Comparison of ENCODE assay signal across 8 cellular contexts in the genomic region with DNA sequence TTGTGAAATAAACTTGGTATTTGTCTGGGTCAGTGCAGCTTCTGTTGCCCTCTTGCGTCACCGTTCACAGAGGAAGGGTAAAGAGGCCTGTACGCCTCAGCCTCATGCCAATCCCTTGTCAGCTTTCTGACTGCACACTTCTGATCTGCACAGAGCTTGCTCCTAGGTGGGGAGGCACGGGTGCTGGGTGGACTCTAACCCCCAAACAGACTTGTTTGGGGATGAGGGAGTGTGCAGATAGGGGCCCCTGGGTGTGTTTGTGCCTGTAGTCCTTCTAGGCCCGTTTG. TPM values are rescaled to one million over a fixed set of nuclear protein-coding genes. Genes with fewer than 3 reads are reported as not detected.
A peak's percentile ranks its signal among the peaks of the same experiment; 100 is the strongest.
DNase-seq lines count a peak whose midpoint lies in the region; ATAC-seq and TF ChIP-seq lines count a peak whose summit lies in the region.

No MANE protein-coding gene starts in this region.

- H3K36me3 Mint-ChIP-seq in CD8-positive, alpha-beta T cell = peaks cover 40% of the 10 kb centered on the region
- peaks cover 16% of the 10 kb centered on the region for H3K36me3 Mint-ChIP-seq in neural progenitor cell

- no peak overlapping the region for H3K27ac ChIP-seq in CD8-positive, alpha-beta T cell (ENCODE audit: low read depth, low read length)
- H3K27ac ChIP-seq in neural progenitor cell = no peak overlapping the region

- no peak overlapping the region for H2AFZ ChIP-seq in neural progenitor cell (replicated peaks)

- H3K27ac Mint-ChIP-seq in CD8-positive, alpha-beta T cell = no peak overlapping the region
- H3K27ac Mint-ChIP-seq in neural progenitor cell = no peak overlapping the region

- peaks cover 36% of the 10 kb centered on the region for H4K20me1 ChIP-seq in neural progenitor cell (ENCODE audit: low read depth)

- ATAC-seq in CD8-positive, alpha-beta T cell = no peak
- no peak for ATAC-seq in HG03159 (IDR thresholded peaks at IDR 0.05; ENCODE audit: unreplicated experiment)
- ATAC-seq in HG03469 (IDR thresholded peaks at IDR 0.05; ENCODE audit: unreplicated experiment) = no peak

- H3F3A ChIP-seq in neural progenitor cell (ENCODE audit: low read depth) = peaks cover 43% of the 10 kb centered on the region

- no peaks in the 10 kb centered on the region for H3K9me3 ChIP-seq in CD8-positive, alpha-beta T cell (ENCODE audit: low read length)
- no peaks in the 10 kb centered on the region for H3K9me3 ChIP-seq in neural progenitor cell (ENCODE audit: low read depth)

- H3K9me3 Mint-ChIP-seq in CD8-positive, alpha-beta T cell = no peaks in the 10 kb centered on the region
- no peaks in the 10 kb centered on the region for H3K9me3 Mint-ChIP-seq in neural progenitor cell

- H3K4me2 ChIP-seq in neural progenitor cell = peak overlapping the region; percentile 99

- H3K4me3 ChIP-seq in CD8-positive, alpha-beta T cell (ENCODE audit: low read depth, low read length) = no peak overlapping the region
- H3K4me3 ChIP-seq in choroid plexus epithelial cell (ENCODE audit: low read depth, low read length) = peak overlapping the region; percentile 66
- peak overlapping the region; percentile 91 for H3K4me3 ChIP-seq in neural progenitor cell

- H3K36me3 ChIP-seq in CD8-positive, alpha-beta T cell (ENCODE audit: insufficient read depth, low read length) = peaks cover 18% of the 10 kb centered on the region
- H3K36me3 ChIP-seq in neural progenitor cell = no peaks in the 10 kb centered on the region

- CTCF ChIA-PET in CD8-positive, alpha-beta T cell (lab: Charles Lee) = interaction anchor here (1.0 to 1.7 kb wide), 2 partner anchors 12 to 33 kb away, joined by 4 to 5 read pairs; a partner anchor contains a TSS

- no peak for DNase-seq in CD8-positive, alpha-beta T cell
- peak; percentile 32 for DNase-seq in MV-4-11 (lab: John Stamatoyannopoulos, UW)
- DNase-seq in choroid plexus epithelial cell (ENCODE audit: low read depth) = no peak
- DNase-seq in neural progenitor cell (ENCODE audit: low spot score) = no peak
- no peak for DNase-seq in GDM1 (lab: John Stamatoyannopoulos, UW)
- DNase-seq in NCI-H187 (lab: John Stamatoyannopoulos, UW) = no peak

- peaks cover 34% of the 10 kb centered on the region for H3K79me2 ChIP-seq in neural progenitor cell (ENCODE audit: low read depth)

- H3K4me1 Mint-ChIP-seq in CD8-positive, alpha-beta T cell (ENCODE audit: low read depth) = peaks cover 53% of the 10 kb centered on the region
- H3K4me1 Mint-ChIP-seq in neural progenitor cell = peaks cover 54% of the 10 kb centered on the region

- POLR2A ChIA-PET in CD8-positive, alpha-beta T cell (lab: Charles Lee) = no interaction called here

- H3K27me3 Mint-ChIP-seq in CD8-positive, alpha-beta T cell (ENCODE audit: low read depth) = peaks cover 13% of the 10 kb centered on the region
- peaks cover 4% of the 10 kb centered on the region for H3K27me3 Mint-ChIP-seq in neural progenitor cell (ENCODE audit: insufficient read depth, low read depth)

- peaks cover 30% of the 10 kb centered on the region for H3K4me1 ChIP-seq in CD8-positive, alpha-beta T cell (ENCODE audit: insufficient read depth, low read length)
- peaks cover 8% of the 10 kb centered on the region for H3K4me1 ChIP-seq in neural progenitor cell

- no peak overlapping the region for H3K9ac ChIP-seq in neural progenitor cell

- peak overlapping the region; percentile 79 for H3K4me3 Mint-ChIP-seq in CD8-positive, alpha-beta T cell
- H3K4me3 Mint-ChIP-seq in neural progenitor cell = peak overlapping the region; percentile 97

- intact Hi-C loops in CD8-positive, alpha-beta T cell (cut with DNase I, micrococcal nuclease) = loop anchor here (5.0 to 10.0 kb wide), 5 partner anchors 234 to 1643 kb away; a partner anchor contains a TSS

- no peak for TF ChIP-seq CTCF in CD8-positive, alpha-beta T cell (IDR thresholded peaks at IDR 0.05)
- TF ChIP-seq CTCF in choroid plexus epithelial cell (conservative IDR thresholded peaks at IDR 0.05; ENCODE audit: low read depth, low read length) (no peak), neural progenitor cell (IDR thresholded peaks at IDR 0.05) (no peak)

- no peaks in the 10 kb centered on the region for H3K27me3 ChIP-seq in CD8-positive, alpha-beta T cell (ENCODE audit: insufficient read depth, low read length)
- no peaks in the 10 kb centered on the region for H3K27me3 ChIP-seq in neural progenitor cell

RNA-seq across cellular contexts. Expression of a gene that starts 0.8 kb away (rescaled TPM):
- total RNA-seq in CD8-positive, alpha-beta T cell = under 1 TPM; 0.42 to 0.71 TPM
- total RNA-seq in neural progenitor cell (ENCODE audit: low replicate concordance) = 23.7 and 96.3 TPM in 2 replicates

RNA-seq across cellular contexts. Expression of a gene that starts 3.4 kb away (rescaled TPM):
- total RNA-seq in CD8-positive, alpha-beta T cell = 10 to 100 TPM; 52.0 to 56.3 TPM
- 39.2 and 71.2 TPM in 2 replicates for total RNA-seq in neural progenitor cell (ENCODE audit: low replicate concordance)

RNA-seq across cellular contexts. Expression of a gene that starts 8.4 kb away (rescaled TPM):
- total RNA-seq in CD8-positive, alpha-beta T cell = 10 to 100 TPM; 14.8 to 15.7 TPM
- 9.5 and 20.0 TPM in 2 replicates for total RNA-seq in neural progenitor cell (ENCODE audit: low replicate concordance)

RNA-seq across cellular contexts. Expression of a gene that starts 13.2 kb away (rescaled TPM):
- total RNA-seq in CD8-positive, alpha-beta T cell = under 1 TPM; 0.33 to 0.71 TPM
- total RNA-seq in neural progenitor cell (ENCODE audit: low replicate concordance) = 3.3 and 13.5 TPM in 2 replicates

RNA-seq across cellular contexts. Expression of a gene that starts 31.5 kb away (rescaled TPM):
- 1 to 10 TPM; 6.5 to 8.1 TPM for total RNA-seq in CD8-positive, alpha-beta T cell
- 7.2 and 13.2 TPM in 2 replicates for total RNA-seq in neural progenitor cell (ENCODE audit: low replicate concordance)

Comparison
In these comparisons a context has a peak if more than half of its experiments do, and no peak if none do; other contexts are left out.
1. RNA of a gene that starts 0.8 kb away (total RNA-seq): 23.7 to 96.3 TPM in neural progenitor cell; 0.42 to 0.71 TPM in CD8-positive, alpha-beta T cell; every median in the first group is over 10 times any median in the second.